In the genomic region with DNA sequence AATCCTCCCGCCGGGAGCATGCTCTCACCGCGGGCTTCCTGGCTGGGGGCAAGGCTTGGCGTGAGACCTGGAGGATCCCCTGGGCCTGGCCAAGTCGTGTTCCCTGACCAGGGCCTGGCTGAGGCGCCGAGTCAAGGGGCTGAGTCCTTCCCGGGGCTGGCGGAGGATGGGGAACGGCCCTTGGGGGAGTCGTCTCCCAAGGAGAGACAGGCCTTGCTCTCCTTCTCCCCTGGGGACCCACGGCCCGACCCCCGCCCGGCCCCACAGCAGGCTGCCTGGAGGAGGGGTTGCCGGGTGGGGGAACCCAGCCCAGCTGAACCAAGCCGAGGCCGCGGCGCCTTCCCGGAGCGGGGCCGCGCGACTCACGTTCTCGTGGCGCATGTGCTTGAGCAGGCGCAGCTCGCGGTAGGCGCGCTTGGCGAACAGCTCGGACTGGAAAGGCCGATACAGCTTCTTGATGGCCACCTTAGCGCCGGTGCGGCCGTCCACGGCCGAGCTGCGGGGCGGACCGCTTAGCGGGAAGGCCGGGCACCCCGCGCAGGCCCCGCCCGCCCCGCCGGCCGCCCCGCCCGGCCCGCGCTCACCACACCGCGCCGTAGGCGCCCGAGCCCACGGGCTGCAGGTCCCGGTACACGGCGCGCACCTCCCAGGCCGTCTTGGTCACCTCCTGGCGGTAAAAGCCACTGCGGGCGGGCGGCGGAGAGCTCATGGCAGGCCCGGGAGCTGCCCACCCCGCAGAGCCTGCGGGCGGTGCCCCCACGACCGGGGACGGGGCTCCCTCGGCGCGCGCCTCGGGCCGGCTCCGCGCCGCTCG, we compare ENCODE assay signal across 8 cellular contexts. TPM values are rescaled to one million over a fixed set of nuclear protein-coding genes. Genes with fewer than 3 reads are reported as not detected.
DNase-seq lines count a peak whose midpoint lies in the region; ATAC-seq and TF ChIP-seq lines count a peak whose summit lies in the region.

No MANE protein-coding gene starts in this region.

- peak; percentile 39 for DNase-seq in activated T-cell treated with anti-CD3 and anti-CD28 coated beads for 48 hours (ENCODE audit: low read depth)
- no peak for DNase-seq in activated T-cell treated with anti-CD3 and anti-CD28 coated beads, Interleukin-2, amount 50 U/mL, for 1 hour
- peak; percentile 76 for DNase-seq in NB4 (ENCODE audit: low read depth)
- peak; percentile 46 for DNase-seq in activated naive CD4-positive, alpha-beta T cell treated with anti-CD3 and anti-CD28 coated beads, Interleukin-2, amount 50 U/mL, for 16 hours
- DNase-seq in heart left ventricle = peak in 1 of 5 donors; percentile 70
- DNase-seq in putamen (ENCODE audit: low spot score) = no peak

- 0 to 5% (median 1%) methylated on average over 27 to 92 of the region's 92 CpGs for WGBS in heart left ventricle, 4 donors

- H3K9me3 ChIP-seq in heart left ventricle = no peaks in the 10 kb centered on the region

- no peak for TF ChIP-seq CTCF in NB4 (IDR thresholded peaks at IDR 0.05; ENCODE audit: low read depth, low read length)
- TF ChIP-seq CTCF in heart left ventricle (IDR thresholded peaks at IDR 0.05) = no peak

- H3K4me1 ChIP-seq in heart left ventricle = peaks cover 5 to 51% (median 16%) of the 10 kb centered on the region in 12 donors
- no peaks in the 10 kb centered on the region for H3K4me1 ChIP-seq in rectal smooth muscle tissue (ENCODE audit: control insufficient read depth, insufficient read depth, low read length)

- H3K27ac ChIP-seq in heart left ventricle (peak overlapping the region in 11 of 12 donors; percentile 21 to 71 (median 60)), rectal smooth muscle tissue (ENCODE audit: low read depth, low read length) (no peak overlapping the region)

- TF ChIP-seq POLR2A in NB4 (IDR thresholded peaks at IDR 0.05; ENCODE audit: extremely low read depth, insufficient read length) (no peak), heart left ventricle (IDR thresholded peaks at IDR 0.05) (no peak)

- H3K9ac ChIP-seq in rectal smooth muscle tissue (ENCODE audit: low read length) = no peak overlapping the region

- peak overlapping the region; percentile 57 for H3K4me3 ChIP-seq in NB4 (ENCODE audit: low read depth, low read length)
- H3K4me3 ChIP-seq in heart left ventricle = peak overlapping the region; percentile 37 to 84 (median 56)
- H3K4me3 ChIP-seq in rectal smooth muscle tissue (ENCODE audit: low read length) = peak overlapping the region; percentile 32

- ATAC-seq in heart left ventricle (peak in 3 of 4 donors; percentile 3 to 19 (median 6)), GM18861 (IDR thresholded peaks at IDR 0.05; ENCODE audit: unreplicated experiment) (no peak)

- H3K27me3 ChIP-seq in heart left ventricle (peaks cover 0 to 13% (median 0%) of the 10 kb centered on the region in 9 donors), rectal smooth muscle tissue (ENCODE audit: control insufficient read depth, insufficient read depth, low read length) (peaks cover 31% of the 10 kb centered on the region)

- intact Hi-C loops in heart left ventricle (cut with DNase I) = no loop called here

- H3K36me3 ChIP-seq in heart left ventricle = peaks cover 0 to 4% (median 0%) of the 10 kb centered on the region in 9 donors
- no peaks in the 10 kb centered on the region for H3K36me3 ChIP-seq in rectal smooth muscle tissue (ENCODE audit: control insufficient read depth, insufficient read depth, low read length)

RNA-seq across cellular contexts. Expression of gene MAPK12, which starts 0.5 kb away (rescaled TPM):
- total RNA-seq in heart left ventricle = 10 to 100 TPM; 12.2 to 18.0 (median 15.5) TPM
- 10 to 100 TPM; 11.6 to 17.9 TPM for polyA plus RNA-seq in heart left ventricle

RNA-seq across cellular contexts. Expression of gene MAPK11, which starts 9.2 kb away (rescaled TPM):
- total RNA-seq in heart left ventricle = 10 to 100 TPM in 1 of 9 donors, 1 to 10 TPM in 8; 5.0 to 12.1 (median 7.0) TPM
- polyA plus RNA-seq in heart left ventricle = 1 to 10 TPM; 7.8 to 9.9 TPM

RNA-seq across cellular contexts. Expression of gene HDAC10, which starts 9.9 kb away (rescaled TPM):
- total RNA-seq in heart left ventricle = 10 to 100 TPM in 6 of 9 donors, 1 to 10 TPM in 3; 6.8 to 22.4 (median 10.9) TPM
- polyA plus RNA-seq in heart left ventricle = 1 to 10 TPM; 6.2 to 10.0 TPM

RNA-seq across cellular contexts. Expression of gene TUBGCP6, which starts 16.2 kb away (rescaled TPM):
- 10 to 100 TPM; 14.1 to 28.8 (median 18.1) TPM for total RNA-seq in heart left ventricle
- polyA plus RNA-seq in heart left ventricle = 10 to 100 TPM; 11.6 to 17.7 TPM

RNA-seq across cellular contexts. Expression of gene PLXNB2, which starts 46.4 kb away (rescaled TPM):
- total RNA-seq in heart left ventricle = 100 to 1,000 TPM in 2 of 9 donors, 10 to 100 TPM in 7; 44.4 to 139 (median 57.9) TPM
- polyA plus RNA-seq in heart left ventricle = 10 to 100 TPM; 35.1 to 40.3 TPM

Comparison
In these comparisons a context has a peak if more than half of its experiments do, and no peak if none do; other contexts are left out.
1. DNase-seq: peak in activated T-cell treated with anti-CD3 and anti-CD28 coated beads for 48 hours (single experiment), NB4 (single experiment) and activated naive CD4-positive, alpha-beta T cell treated with anti-CD3 and anti-CD28 coated beads, Interleukin-2, amount 50 U/mL, for 16 hours (single experiment); none in activated T-cell treated with anti-CD3 and anti-CD28 coated beads, Interleukin-2, amount 50 U/mL, for 1 hour (single experiment) and putamen (single experiment).
2. Peak in every context shown above with its lines, with median percentiles within 50 percentile points of each other: H3K4me3 ChIP-seq.